30 cellular contexts compared by ENCODE assay signal in the genomic region with DNA sequence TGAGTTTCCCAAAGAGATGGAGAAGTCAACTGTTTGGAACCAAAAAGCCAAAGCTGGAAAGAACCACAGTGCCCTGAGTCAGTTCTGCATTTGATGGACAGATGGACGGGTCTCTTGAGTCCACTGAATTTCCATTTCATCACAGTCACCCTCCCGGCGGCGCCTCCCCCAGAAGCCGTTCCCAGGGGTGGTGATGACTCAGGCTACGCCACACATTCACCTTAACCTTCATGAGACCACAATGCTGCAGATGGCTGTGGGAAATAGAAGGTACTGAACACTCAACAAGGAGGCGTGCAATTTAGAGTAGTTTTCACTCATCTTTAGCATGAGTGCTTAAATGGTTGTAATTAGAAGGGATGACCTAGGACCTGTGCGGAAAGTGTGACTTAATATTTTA.
DNase-seq lines count a peak whose midpoint lies in the region; ATAC-seq, FAIRE-seq and TF ChIP-seq lines count a peak whose summit lies in the region.
"Had no signal": no experiment of that assay in that cellular context is flagged by ENCODE, and none has a peak within 500 bp of the region (broad histone marks: within the 10 kb centered on the region; RNA-seq: fewer than 3 reads in every experiment).

No MANE protein-coding gene starts in this region.

- H3K4me3 ChIP-seq in kidney epithelial cell (ENCODE audit: low read depth, low read length) (no peak overlapping the region), right lobe of liver (no peak overlapping the region)
- H3K4me3 ChIP-seq: ascending aorta, coronary artery, ovary, Peyer's patch, skin epidermis had no signal

- TF ChIP-seq CTCF in kidney epithelial cell (IDR thresholded peaks at IDR 0.05; ENCODE audit: insufficient read depth, low read length, poor library complexity, severe bottlenecking) (no peak), right lobe of liver (IDR thresholded peaks at IDR 0.05) (no peak)

- no peaks in the 10 kb centered on the region for H3K4me1 ChIP-seq in right lobe of liver
- H3K4me1 ChIP-seq: ascending aorta, Caco-2, Peyer's patch had no signal

- ATAC-seq in GM21825 (IDR thresholded peaks at IDR 0.05; ENCODE audit: unreplicated experiment) (no peak), right lobe of liver (no peak), HG02852 (IDR thresholded peaks at IDR 0.05; ENCODE audit: unreplicated experiment) (no peak)
- ATAC-seq: left lobe of liver had no signal

- DNase-seq in NCI-H2107 treated with DMSO at 0.1 percent for 48 hours (lab: John Stamatoyannopoulos, UW; ENCODE audit: unreplicated experiment) (peak; percentile 13), NCI-H2107 (lab: John Stamatoyannopoulos, UW) (no peak), HTR-8/SVneo (ENCODE audit: insufficient read length, low spot score) (peak; percentile 13), RCC 7860 (ENCODE audit: low spot score) (peak; percentile 40), kidney epithelial cell (ENCODE audit: low read depth) (peak; percentile 34), right lobe of liver (no peak)
- DNase-seq: 8988T; activated CD4-positive, alpha-beta T cell treated with anti-CD3 and anti-CD28 coated beads for 48 hours; activated effector memory CD4-positive, alpha-beta T cell treated with Interleukin-2 at 50 U/mL for 16 hours; Caco-2; DMS53; effector CD8-positive, alpha-beta T cell; GF-D8; immature natural killer cell; Karpas-422; NCI-H1092 treated with DMSO at 0.1 percent for 48 hours; NCI-H187; NCI-H524; ovary; Peyer's patch; retina; SHP77 treated with DMSO at 0.1 percent for 48 hours; stimulated activated naive CD4-positive, alpha-beta T cell; WERI-Rb-1 had no signal

- no peaks in the 10 kb centered on the region for H3K9me3 ChIP-seq in right lobe of liver
- H3K9me3 ChIP-seq: ascending aorta, Caco-2, ovary, Peyer's patch had no signal

- no peak for TF ChIP-seq POLR2A in right lobe of liver (IDR thresholded peaks at IDR 0.05)

- H3K27ac ChIP-seq in right lobe of liver = no peak overlapping the region
- H3K27ac ChIP-seq: ascending aorta, coronary artery, ovary, Peyer's patch, skin epidermis, WERI-Rb-1 had no signal

- no peaks in the 10 kb centered on the region for H3K27me3 ChIP-seq in kidney epithelial cell (ENCODE audit: control insufficient read depth, insufficient read depth, low read length)
- no peaks in the 10 kb centered on the region for H3K27me3 ChIP-seq in right lobe of liver
- H3K27me3 ChIP-seq: ascending aorta, ovary, Peyer's patch had no signal

- FAIRE-seq in HTR-8/SVneo (lab: Jason Lieb, UNC) (no peak), RCC 7860 (lab: Jason Lieb, UNC) (peak; percentile 73)

- WGBS in right lobe of liver (ENCODE audit: insufficient coverage, low coverage, low lambda C conversion rate, missing lambda C conversion rate) = 89% methylated on average over 4 of the region's 8 CpGs

- H3K36me3 ChIP-seq in kidney epithelial cell (ENCODE audit: control insufficient read depth, insufficient read depth, low read length) (no peaks in the 10 kb centered on the region), right lobe of liver (no peaks in the 10 kb centered on the region)
- H3K36me3 ChIP-seq: ascending aorta, ovary, Peyer's patch, WERI-Rb-1 had no signal

- intact Hi-C loops in right lobe of liver (cut with DNase I) = no loop called here

Comparison
In these comparisons a context has a peak if more than half of its experiments do, and no peak if none do; other contexts are left out.
1. DNase-seq: peak in NCI-H2107 treated with DMSO at 0.1 percent for 48 hours (single experiment), HTR-8/SVneo (single experiment), RCC 7860 (single experiment) and kidney epithelial cell (single experiment); none in NCI-H2107 (single experiment) and right lobe of liver (0 of 3).